In the genomic region with DNA sequence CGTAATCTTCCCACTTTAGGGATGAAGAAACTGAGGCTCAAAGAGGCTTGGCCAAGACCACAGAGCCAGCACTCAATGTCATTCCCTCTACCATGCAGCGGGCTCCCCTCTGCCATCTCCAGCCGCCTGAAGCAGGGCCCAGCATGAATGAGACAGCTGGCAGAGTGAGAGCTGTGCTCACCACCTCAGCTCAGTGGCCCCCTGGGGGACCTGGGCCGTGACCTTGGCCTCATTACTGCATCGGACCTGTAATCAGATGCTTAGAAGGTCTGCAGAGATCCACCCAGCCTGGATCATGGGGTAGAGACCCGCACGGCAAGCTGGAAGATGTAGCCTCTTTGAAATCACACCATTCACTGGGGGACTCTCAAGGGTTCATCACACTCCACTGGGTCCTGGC, we compare ENCODE assay signal across 18 cellular contexts. TPM values are rescaled to one million over a fixed set of nuclear protein-coding genes. Genes with fewer than 3 reads are reported as not detected.
A peak's percentile ranks its signal among the peaks of the same experiment; 100 is the strongest.
DNase-seq lines count a peak whose midpoint lies in the region; ATAC-seq and TF ChIP-seq lines count a peak whose summit lies in the region.
"Had no signal": no experiment of that assay in that cellular context is flagged by ENCODE, and none has a peak within 500 bp of the region (broad histone marks: within the 10 kb centered on the region; RNA-seq: fewer than 3 reads in every experiment).

No MANE protein-coding gene starts in this region.

- no peak overlapping the region for H3K4me2 ChIP-seq in neuronal stem cell (ENCODE audit: insufficient read depth, low read length, poor library complexity, severe bottlenecking)
- H3K4me2 ChIP-seq: BLaER1 treated with 17β-estradiol and CSF1 and Interleukin-3, amounts not matched to agents 10 nM and 100 nM had no signal

- no peaks in the 10 kb centered on the region for H3K36me3 Mint-ChIP-seq in glutamatergic neuron (ENCODE audit: unreplicated experiment)
- H3K36me3 Mint-ChIP-seq: CD8-positive, alpha-beta T cell had no signal

- no CpG with 5 or more reads among the region's 7 CpGs for WGBS in neuronal stem cell (ENCODE audit: extremely low coverage in 2 of 2, insufficient read length in 2 of 2, insufficient replicate concordance in 1 of 2), 2 donors

- peak overlapping the region; percentile 48 for H3K18ac ChIP-seq in neuronal stem cell (ENCODE audit: low read length)

- H3K23ac ChIP-seq in neuronal stem cell (ENCODE audit: low read depth, low read length, poor library complexity): no peak overlapping the region

- no peak overlapping the region for H3K4ac ChIP-seq in neuronal stem cell (ENCODE audit: low read length)

- no peaks in the 10 kb centered on the region for H3K9me3 ChIP-seq in HEK293 (ENCODE audit: control insufficient read depth, insufficient read depth, low read depth, low read length)
- no peaks in the 10 kb centered on the region for H3K9me3 ChIP-seq in neuronal stem cell (replicated peaks in 1 of 2; ENCODE audit: control insufficient read depth in 2 of 2, insufficient read depth in 1 of 2, low read depth in 1 of 2, low read length in 2 of 2)
- H3K9me3 ChIP-seq: BLaER1 treated with 17β-estradiol and CSF1 and Interleukin-3, amounts not matched to agents 10 nM and 100 nM had no signal

- POLR2A ChIA-PET in HEK293 (lab: Yijun Ruan, JAX): interaction anchor here (1.6 kb wide), 1 partner anchor 24 kb away, joined by 7 read pairs; no protein-coding TSS in a partner anchor
- POLR2A ChIA-PET in RWPE1 (lab: Yijun Ruan, JAX; ENCODE audit: low non-redundant PET): no interaction called here

- peak overlapping the region; percentile 44 for H2BK15ac ChIP-seq in neuronal stem cell (ENCODE audit: low read length)

- no peaks in the 10 kb centered on the region for H3K79me1 ChIP-seq in neuronal stem cell (ENCODE audit: low read depth, low read length)

- peak overlapping the region; percentile 82 for H3K27ac Mint-ChIP-seq in glutamatergic neuron (ENCODE audit: unreplicated experiment)
- H3K27ac Mint-ChIP-seq: B cell; CD8-positive, alpha-beta T cell had no signal

- no peak overlapping the region for H2AK5ac ChIP-seq in neuronal stem cell (ENCODE audit: low read depth, low read length)

- no peaks in the 10 kb centered on the region for H3K4me1 ChIP-seq in HEK293 (ENCODE audit: control insufficient read depth, insufficient read depth, low read length)
- peaks cover 2 to 4% of the 10 kb centered on the region in 2 donors for H3K4me1 ChIP-seq in neuronal stem cell (ENCODE audit: control insufficient read depth in 2 of 2, insufficient read depth in 1 of 2, low read depth in 1 of 2, low read length in 2 of 2)

- H3K9ac ChIP-seq in neuronal stem cell (ENCODE audit: low read depth, low read length, poor library complexity): no peak overlapping the region
- H3K9ac ChIP-seq: BLaER1 treated with 17β-estradiol and CSF1 and Interleukin-3, amounts not matched to agents 10 nM and 100 nM had no signal

- H3K4me1 Mint-ChIP-seq in glutamatergic neuron (ENCODE audit: low read depth, unreplicated experiment): peaks cover 17% of the 10 kb centered on the region
- H3K4me1 Mint-ChIP-seq: B cell had no signal

- TF ChIP-seq CTCF in HEK293 (tag by site-specific recombination; IDR thresholded peaks at IDR 0.05): no peak
- no peak for TF ChIP-seq CTCF in RWPE1 (conservative IDR thresholded peaks at IDR 0.05; ENCODE audit: low read depth)
- TF ChIP-seq CTCF in glutamatergic neuron (IDR thresholded peaks at IDR 0.05; ENCODE audit: partially characterized antibody, unreplicated experiment): no peak

- H3K9me3 Mint-ChIP-seq in glutamatergic neuron (ENCODE audit: unreplicated experiment): no peaks in the 10 kb centered on the region
- H3K9me3 Mint-ChIP-seq: CD8-positive, alpha-beta T cell had no signal

- no peak overlapping the region for H2BK12ac ChIP-seq in neuronal stem cell (ENCODE audit: low read length)

- H3K27ac ChIP-seq in HEK293 (ENCODE audit: extremely low read depth, low read depth, low read length): no peak overlapping the region
- peak overlapping the region; percentile 6; the same call in 1 of the 2 replicates for H3K27ac ChIP-seq in RWPE1
- H3K27ac ChIP-seq in neuronal stem cell (replicated peaks; ENCODE audit: low read length): no peak overlapping the region
- H3K27ac ChIP-seq: BLaER1 treated with 17β-estradiol and CSF1 and Interleukin-3, amounts not matched to agents 10 nM and 100 nM had no signal

- H3K4me3 ChIP-seq in HEK293 (ENCODE audit: low read depth, low read length) (no peak overlapping the region), neuronal stem cell (ENCODE audit: low read length in 2 of 2) (no peak overlapping the region)
- H3K4me3 ChIP-seq: BLaER1 treated with 17β-estradiol and CSF1 and Interleukin-3, amounts not matched to agents 10 nM and 100 nM; GM12878 had no signal

- no peaks in the 10 kb centered on the region for H3K27me3 ChIP-seq in neuronal stem cell (ENCODE audit: control insufficient read depth in 3 of 3, insufficient read depth in 3 of 3, low read depth in 1 of 3, low read length in 3 of 3)
- H3K27me3 ChIP-seq: BLaER1 treated with 17β-estradiol and CSF1 and Interleukin-3, amounts not matched to agents 10 nM and 100 nM had no signal

- H2AFZ ChIP-seq in neuronal stem cell (ENCODE audit: low read length): no peak overlapping the region

- CTCF ChIA-PET in HEK293 (lab: Yijun Ruan, JAX): no interaction called here
- CTCF ChIA-PET in RWPE1 (lab: Yijun Ruan, JAX): interaction anchor here (0.6 kb wide), 1 partner anchor 352 kb away, joined by 3 read pairs; no protein-coding TSS in a partner anchor

- ATAC-seq in GM19463 (IDR thresholded peaks at IDR 0.05; ENCODE audit: unreplicated experiment) (no peak), GM21619 (IDR thresholded peaks at IDR 0.05; ENCODE audit: unreplicated experiment) (no peak), HG03378 (IDR thresholded peaks at IDR 0.05; ENCODE audit: unreplicated experiment) (no peak)
- ATAC-seq: CD8-positive, alpha-beta T cell; GM12878; HCT116 had no signal

- no peak overlapping the region for H2BK5ac ChIP-seq in neuronal stem cell (ENCODE audit: low read length)

- H2BK120ac ChIP-seq in neuronal stem cell (ENCODE audit: low read depth, low read length): no peak overlapping the region

- no peak overlapping the region for H3K14ac ChIP-seq in neuronal stem cell (ENCODE audit: low read length)

- H4K91ac ChIP-seq in neuronal stem cell (ENCODE audit: low read depth, low read length, poor library complexity): no peak overlapping the region

- DNase-seq in RWPE1 (ENCODE audit: low spot score): no peak
- peak; percentile 85 for DNase-seq in glutamatergic neuron
- no peak for DNase-seq in neuronal stem cell (ENCODE audit: low spot score)
- DNase-seq in iPS-NIHi7 (ENCODE audit: extremely low spot score): no peak
- DNase-seq: Calu3; CD8-positive, alpha-beta T cell; DND-41; EL; GOT3; H7 had no signal

- no peak overlapping the region for H3K4me3 Mint-ChIP-seq in glutamatergic neuron (ENCODE audit: unreplicated experiment)
- H3K4me3 Mint-ChIP-seq: B cell; CD8-positive, alpha-beta T cell had no signal

- peaks cover 5% of the 10 kb centered on the region for H3K27me3 Mint-ChIP-seq in glutamatergic neuron (ENCODE audit: unreplicated experiment)
- H3K27me3 Mint-ChIP-seq: B cell had no signal

- no peaks in the 10 kb centered on the region for H3K36me3 ChIP-seq in HEK293 (ENCODE audit: control insufficient read depth in 2 of 2, insufficient read depth in 1 of 2, low read length in 2 of 2)
- no peaks in the 10 kb centered on the region for H3K36me3 ChIP-seq in neuronal stem cell (replicated peaks in 1 of 2; ENCODE audit: control insufficient read depth in 2 of 2, insufficient read depth in 2 of 2, low read length in 2 of 2)
- H3K36me3 ChIP-seq: BLaER1 treated with 17β-estradiol and CSF1 and Interleukin-3, amounts not matched to agents 10 nM and 100 nM had no signal

- no peak overlapping the region for H4K8ac ChIP-seq in neuronal stem cell (ENCODE audit: low read depth, low read length)

TF ChIP-seq in HEK293, 187 proteins besides CTCF, POLR2A, EP300 and RAD21:
- TF ChIP-seq ZIC2 (tag by site-specific recombination; IDR thresholded peaks at IDR 0.05): peak; percentile 45; the same call in 1 of the 2 replicates
- no peak for TF ChIP-seq ZNF843 (tag by site-specific recombination; IDR thresholded peaks at IDR 0.05)

RNA-seq across cellular contexts. Expression of gene CORO1C, which starts 22.7 kb away (rescaled TPM):
- 285 TPM for total RNA-seq in glutamatergic neuron (ENCODE audit: unreplicated experiment)
- polyA plus RNA-seq in neuronal stem cell (2013, experiment 1 of 2): 120 TPM
- 118 TPM for polyA plus RNA-seq in neuronal stem cell (2013, experiment 2 of 2)
